In genomic region chr7:156768698-156769472, GRCh38 we compare ENCODE assay signal across 1 cellular context.
TF ChIP-seq lines count a peak whose summit lies in the region.

No MANE protein-coding gene starts in this region.

TF ChIP-seq in GM12878, 131 proteins besides CTCF, POLR2A, EP300 and RAD21 (continued from another document):
- TF ChIP-seq, protein P1, sequence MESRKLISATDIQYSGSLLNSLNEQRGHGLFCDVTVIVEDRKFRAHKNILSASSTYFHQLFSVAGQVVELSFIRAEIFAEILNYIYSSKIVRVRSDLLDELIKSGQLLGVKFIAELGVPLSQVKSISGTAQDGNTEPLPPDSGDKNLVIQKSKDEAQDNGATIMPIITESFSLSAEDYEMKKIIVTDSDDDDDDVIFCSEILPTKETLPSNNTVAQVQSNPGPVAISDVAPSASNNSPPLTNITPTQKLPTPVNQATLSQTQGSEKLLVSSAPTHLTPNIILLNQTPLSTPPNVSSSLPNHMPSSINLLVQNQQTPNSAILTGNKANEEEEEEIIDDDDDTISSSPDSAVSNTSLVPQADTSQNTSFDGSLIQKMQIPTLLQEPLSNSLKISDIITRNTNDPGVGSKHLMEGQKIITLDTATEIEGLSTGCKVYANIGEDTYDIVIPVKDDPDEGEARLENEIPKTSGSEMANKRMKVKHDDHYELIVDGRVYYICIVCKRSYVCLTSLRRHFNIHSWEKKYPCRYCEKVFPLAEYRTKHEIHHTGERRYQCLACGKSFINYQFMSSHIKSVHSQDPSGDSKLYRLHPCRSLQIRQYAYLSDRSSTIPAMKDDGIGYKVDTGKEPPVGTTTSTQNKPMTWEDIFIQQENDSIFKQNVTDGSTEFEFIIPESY (IDR thresholded peaks at IDR 0.05), result no peak
- TF ChIP-seq IRF4 (IDR thresholded peaks at IDR 0.05; ENCODE audit: low read depth, low read length) (0 out of 2 replicates have a peak, but pooled peaks have one; percentile 16), MTA3 (IDR thresholded peaks at IDR 0.05; ENCODE audit: borderline replicate concordance, low read length) (no peak)
